Comparison of ENCODE assay signal across 24 cellular contexts in the genomic region with DNA sequence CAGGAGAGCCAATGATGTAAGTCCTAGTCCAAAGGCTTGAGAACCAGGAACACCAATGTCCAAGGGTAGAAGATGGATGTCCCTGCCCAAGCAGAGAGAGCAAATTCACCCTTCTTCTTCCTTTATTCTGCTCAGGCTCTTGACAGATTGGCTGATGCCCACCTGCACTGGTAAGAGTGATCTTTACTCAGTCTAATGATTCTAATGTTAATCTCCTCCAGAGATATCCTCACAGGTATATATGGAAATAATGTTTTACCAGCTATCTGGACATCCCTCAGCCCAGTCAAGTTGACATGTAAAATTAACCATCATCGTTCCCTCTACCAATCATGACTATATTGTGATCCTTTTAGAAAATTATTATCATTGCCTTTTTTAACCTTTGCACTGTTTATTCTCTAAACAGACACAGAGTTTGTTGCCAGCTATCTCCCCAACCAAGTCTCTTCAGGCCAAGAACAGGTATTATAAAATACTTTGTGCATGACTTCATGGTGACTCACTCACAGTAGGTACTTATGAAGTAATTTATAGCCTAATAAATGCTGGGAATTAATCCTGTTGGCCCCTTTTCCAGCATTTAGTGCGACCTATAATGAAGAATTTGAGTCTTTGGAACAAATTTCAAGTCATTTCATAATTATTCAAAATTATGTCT. TPM values are rescaled to one million over a fixed set of nuclear protein-coding genes. Genes with fewer than 3 reads are reported as not detected.
DNase-seq lines count a peak whose midpoint lies in the region; ATAC-seq and TF ChIP-seq lines count a peak whose summit lies in the region.
"Had no signal": no experiment of that assay in that cellular context is flagged by ENCODE, and none has a peak within 500 bp of the region (broad histone marks: within the 10 kb centered on the region; RNA-seq: fewer than 3 reads in every experiment).

No MANE protein-coding gene starts in this region.

- H2BK15ac ChIP-seq in neuronal stem cell (ENCODE audit: low read length), result no peak overlapping the region

- H3K27ac ChIP-seq in neuronal stem cell (replicated peaks; ENCODE audit: low read length), result no peak overlapping the region
- H3K27ac ChIP-seq: 22Rv1, adrenal gland, neutrophil, spleen had no signal

- ATAC-seq in HG02884 (IDR thresholded peaks at IDR 0.05; ENCODE audit: unreplicated experiment), result no peak
- ATAC-seq: activated CD8-positive, alpha-beta T cell treated with anti-CD3 and anti-CD28 coated beads, Interleukin-2, amount 10 ng/mL, durations not matched to agents 7 days and 5 days; T-cell had no signal

- no peak overlapping the region for H2BK12ac ChIP-seq in neuronal stem cell (ENCODE audit: low read length)

- H3K9ac ChIP-seq in neuronal stem cell (ENCODE audit: low read depth, low read length, poor library complexity), result no peak overlapping the region

- H3K4ac ChIP-seq in neuronal stem cell (ENCODE audit: low read length), result no peak overlapping the region

- no peak overlapping the region for H4K8ac ChIP-seq in neuronal stem cell (ENCODE audit: low read depth, low read length)

- WGBS in neuronal stem cell (ENCODE audit: extremely low coverage in 2 of 2, insufficient read length in 2 of 2, insufficient replicate concordance in 1 of 2), 2 donors, result no CpG with 5 or more reads among the region's 2 CpGs

- H3K36me3 ChIP-seq in neuronal stem cell (replicated peaks in 1 of 2; ENCODE audit: control insufficient read depth in 2 of 2, insufficient read depth in 2 of 2, low read length in 2 of 2), result no peaks in the 10 kb centered on the region
- H3K36me3 ChIP-seq: adrenal gland, neutrophil, spleen had no signal

- H3K14ac ChIP-seq in neuronal stem cell (ENCODE audit: low read length), result no peak overlapping the region

- no peak for TF ChIP-seq CTCF in epithelial cell of esophagus (IDR thresholded peaks at IDR 0.05; ENCODE audit: insufficient read depth, low read depth, low read length, missing control alignments)
- no peak for TF ChIP-seq CTCF in retinal pigment epithelial cell (conservative IDR thresholded peaks at IDR 0.05; ENCODE audit: low read depth, low read length)

- no peak overlapping the region for H2BK120ac ChIP-seq in neuronal stem cell (ENCODE audit: low read depth, low read length)

- DNase-seq in DMS153 (lab: John Stamatoyannopoulos, UW) (peak; percentile 14), DMS153 treated with DMSO at 0.1 percent for 48 hours (lab: John Stamatoyannopoulos, UW; ENCODE audit: unreplicated experiment) (no peak), NCI-H774 (lab: John Stamatoyannopoulos, UW) (peak; percentile 44), epithelial cell of esophagus (ENCODE audit: low read depth) (peak; percentile 87), retinal pigment epithelial cell (ENCODE audit: low read depth) (peak; percentile 49), neuronal stem cell (ENCODE audit: low spot score) (no peak), C1 segment of cervical spinal cord (lab: John Stamatoyannopoulos, UW) (no peak)
- DNase-seq: activated CD4-positive, alpha-beta T cell treated with anti-CD3 and anti-CD28 coated beads for 1 hour; activated CD8-positive, alpha-beta T cell treated with anti-CD3 and anti-CD28 coated beads, Interleukin-2, amount 10 ng/mL, durations not matched to agents 7 days and 5 days; activated gamma-delta T cell treated with Interleukin-2 at 50 U/mL for 16 hours; activated T-cell treated with anti-CD3 and anti-CD28 coated beads, Interleukin-2, amount 50 U/mL, for 1 hour; adrenal gland; immature natural killer cell; NCI-H2107; NCI-H524; SHP77 treated with DMSO at 0.1 percent for 48 hours; spleen; stimulated activated CD4-positive, alpha-beta T cell treated with anti-CD3 and anti-CD28 coated beads, Interleukin-4, amount 100 ng/mL, for 1 hour; stimulated activated naive CD4-positive, alpha-beta T cell treated with Interleukin-2 at 50 U/mL for 16 hours; T-cell had no signal

- H3K79me1 ChIP-seq in neuronal stem cell (ENCODE audit: low read depth, low read length), result no peaks in the 10 kb centered on the region

- H3K9me3 ChIP-seq in neuronal stem cell (replicated peaks in 1 of 2; ENCODE audit: control insufficient read depth in 2 of 2, insufficient read depth in 1 of 2, low read depth in 1 of 2, low read length in 2 of 2), result no peaks in the 10 kb centered on the region
- H3K9me3 ChIP-seq: adrenal gland, neutrophil, spleen had no signal

- no peak overlapping the region for H2BK5ac ChIP-seq in neuronal stem cell (ENCODE audit: low read length)

- no peak overlapping the region for H3K23ac ChIP-seq in neuronal stem cell (ENCODE audit: low read depth, low read length, poor library complexity)

- H2AFZ ChIP-seq in neuronal stem cell (ENCODE audit: low read length), result no peak overlapping the region

- no peaks in the 10 kb centered on the region for H3K4me1 ChIP-seq in neuronal stem cell (ENCODE audit: control insufficient read depth in 2 of 2, insufficient read depth in 1 of 2, low read depth in 1 of 2, low read length in 2 of 2)
- H3K4me1 ChIP-seq: adrenal gland, spleen had no signal

- peaks cover 0 to 2% (median 0%) of the 10 kb centered on the region in 3 experiments for H3K27me3 ChIP-seq in neuronal stem cell (ENCODE audit: control insufficient read depth in 3 of 3, insufficient read depth in 3 of 3, low read depth in 1 of 3, low read length in 3 of 3)
- H3K27me3 ChIP-seq: adrenal gland, neutrophil, spleen had no signal

- H3K18ac ChIP-seq in neuronal stem cell (ENCODE audit: low read length), result no peak overlapping the region

- H3K4me3 ChIP-seq in epithelial cell of esophagus (ENCODE audit: low read length) (no peak overlapping the region), retinal pigment epithelial cell (ENCODE audit: low read length) (no peak overlapping the region), neuronal stem cell (ENCODE audit: low read length in 2 of 2) (no peak overlapping the region)
- H3K4me3 ChIP-seq: adrenal gland, lung, spleen had no signal

- H3K4me2 ChIP-seq in neuronal stem cell (ENCODE audit: insufficient read depth, low read length, poor library complexity, severe bottlenecking), result no peak overlapping the region

- no peak overlapping the region for H4K91ac ChIP-seq in neuronal stem cell (ENCODE audit: low read depth, low read length, poor library complexity)

- H2AK5ac ChIP-seq in neuronal stem cell (ENCODE audit: low read depth, low read length), result no peak overlapping the region

RNA-seq across cellular contexts. Expression of a gene that starts 26.2 kb away (rescaled TPM):
- 10.3 TPM for polyA plus RNA-seq in neuronal stem cell (2013, experiment 1 of 2)
- 10.9 TPM for polyA plus RNA-seq in neuronal stem cell (2013, experiment 2 of 2)
- polyA plus RNA-seq: immature natural killer cell had no signal

Comparison
In these comparisons a context has a peak if more than half of its experiments do, and no peak if none do; other contexts are left out.
1. DNase-seq: peak in DMS153 (single experiment), NCI-H774 (single experiment), epithelial cell of esophagus (single experiment) and retinal pigment epithelial cell (single experiment); none in DMS153 treated with DMSO at 0.1 percent for 48 hours (single experiment), neuronal stem cell (single experiment) and C1 segment of cervical spinal cord (0 of 14).